ENCODE assay signal across 21 cellular contexts in the genomic region with DNA sequence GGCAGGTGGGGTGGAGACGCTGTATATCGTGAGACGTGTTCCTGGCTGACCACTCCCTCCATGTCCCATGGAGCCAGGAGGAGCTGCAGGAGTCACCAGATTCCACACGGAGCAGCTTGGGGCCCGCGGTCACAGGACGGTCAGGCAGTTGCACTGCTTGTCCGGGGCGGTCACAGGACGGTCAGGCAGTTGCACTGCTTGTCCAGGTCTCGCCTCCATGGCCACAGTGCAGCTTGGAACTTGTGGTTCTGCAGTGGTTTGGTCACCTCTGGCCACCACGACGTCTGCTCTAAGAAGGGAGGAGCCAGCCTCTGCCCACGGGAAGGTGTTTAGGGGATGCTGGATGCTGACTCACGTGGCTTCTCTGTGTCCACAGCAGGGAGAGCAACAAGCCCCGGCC. TPM values are rescaled to one million over a fixed set of nuclear protein-coding genes. Genes with fewer than 3 reads are reported as not detected.
DNase-seq lines count a peak whose midpoint lies in the region; ATAC-seq, FAIRE-seq and TF ChIP-seq lines count a peak whose summit lies in the region.
"Had no signal": no experiment of that assay in that cellular context is flagged by ENCODE, and none has a peak within 500 bp of the region (broad histone marks: within the 10 kb centered on the region; RNA-seq: fewer than 3 reads in every experiment).

No MANE protein-coding gene starts in this region.

- H3K9me3 ChIP-seq in A549 = no peaks in the 10 kb centered on the region
- no peaks in the 10 kb centered on the region for H3K9me3 ChIP-seq in HEK293 (ENCODE audit: control insufficient read depth, insufficient read depth, low read depth, low read length)
- H3K9me3 ChIP-seq in iPS-15b (ENCODE audit: control insufficient read depth, insufficient read depth, low read length) = no peaks in the 10 kb centered on the region
- H3K9me3 ChIP-seq in upper lobe of right lung = no peaks in the 10 kb centered on the region

- DNase-seq in A549 (ENCODE audit: low read depth in 1 of 2, low spot score in 1 of 2) (peak in 1 of 2 experiments; percentile 22), RWPE1 (ENCODE audit: low spot score) (no peak), NCI-H69 (lab: John Stamatoyannopoulos, UW) (no peak), upper lobe of right lung (no peak)
- DNase-seq: activated CD4-positive, CD25-positive, alpha-beta regulatory T cell; activated CD8-positive, alpha-beta memory T cell treated with anti-CD3 and anti-CD28 coated beads for 24 hours; activated T-cell treated with anti-CD3 and anti-CD28 coated beads, Interleukin-2, amount 50 U/mL, for 72 hours; GF-D8; H9; KG1; kidney glomerular epithelial cell; naive thymus-derived CD4-positive, alpha-beta T cell; NCI-H1092 treated with DMSO at 0.1 percent for 48 hours; NCI-H524 treated with DMSO at 0.1 percent for 48 hours; small intestine; substantia nigra had no signal

- WGBS in A549 (ENCODE audit: missing lambda C conversion rate) = 67% methylated on average over 2 of the region's 16 CpGs

- H3K36me3 ChIP-seq in HEK293 (ENCODE audit: control insufficient read depth in 2 of 2, insufficient read depth in 1 of 2, low read length in 2 of 2) = peaks cover 0 to 65% of the 10 kb centered on the region in 2 experiments; a peak in 2 of 3 replicates
- peaks cover 42% of the 10 kb centered on the region for H3K36me3 ChIP-seq in iPS-15b (ENCODE audit: control insufficient read depth, insufficient read depth, low read length)
- peaks cover 13% of the 10 kb centered on the region for H3K36me3 ChIP-seq in upper lobe of right lung

- H3K4me3 ChIP-seq in A549 = no peak overlapping the region
- H3K4me3 ChIP-seq in HEK293 (ENCODE audit: low read depth, low read length) = no peak overlapping the region
- H3K4me3 ChIP-seq in iPS-15b (ENCODE audit: low read depth, low read length) = no peak overlapping the region
- H3K4me3 ChIP-seq in upper lobe of right lung = no peak overlapping the region
- H3K4me3 ChIP-seq: hepatocyte had no signal

- H3K4me1 ChIP-seq in A549 = peaks cover 16% of the 10 kb centered on the region
- H3K4me1 ChIP-seq in HEK293 (ENCODE audit: control insufficient read depth, insufficient read depth, low read length) = no peaks in the 10 kb centered on the region
- no peaks in the 10 kb centered on the region for H3K4me1 ChIP-seq in iPS-15b (ENCODE audit: control insufficient read depth, insufficient read depth, low read length)
- H3K4me1 ChIP-seq in upper lobe of right lung = peaks cover 11% of the 10 kb centered on the region

- H3K4me2 ChIP-seq in A549 = no peak overlapping the region
- H3K4me2 ChIP-seq: hepatocyte had no signal

- ATAC-seq in A549 (peak; percentile 38 to 44; a peak in 3 of 6 replicates), HG03108 (IDR thresholded peaks at IDR 0.05; ENCODE audit: unreplicated experiment) (no peak), GM18867 (IDR thresholded peaks at IDR 0.05; ENCODE audit: unreplicated experiment) (no peak), upper lobe of right lung (no peak)
- ATAC-seq: activated T-cell treated with anti-CD3 and anti-CD28 coated beads, Interleukin-2, amount 50 U/mL, for 72 hours; naive thymus-derived CD4-positive, alpha-beta T cell had no signal

- TF ChIP-seq EP300 in A549 (IDR thresholded peaks at IDR 0.05) = no peak

- H3K27me3 ChIP-seq in iPS-15b (ENCODE audit: control insufficient read depth, insufficient read depth, low read length) = no peaks in the 10 kb centered on the region
- no peaks in the 10 kb centered on the region for H3K27me3 ChIP-seq in upper lobe of right lung
- H3K27me3 ChIP-seq: hepatocyte had no signal

- TF ChIP-seq CTCF in A549 (IDR thresholded peaks at IDR 0.05) (no peak), HEK293 (tag by site-specific recombination; IDR thresholded peaks at IDR 0.05) (no peak), RWPE1 (conservative IDR thresholded peaks at IDR 0.05; ENCODE audit: low read depth) (no peak), upper lobe of right lung (IDR thresholded peaks at IDR 0.05) (no peak)

- POLR2A ChIA-PET in A549 (lab: Yijun Ruan, JAX) = no interaction called here
- POLR2A ChIA-PET in HEK293 (lab: Yijun Ruan, JAX) = interaction anchor here (0.7 kb wide), 1 partner anchor 168 kb away, joined by 7 read pairs; no protein-coding TSS in a partner anchor
- POLR2A ChIA-PET in RWPE1 (lab: Yijun Ruan, JAX; ENCODE audit: low non-redundant PET) = no interaction called here

- no peak for TF ChIP-seq RAD21 in A549 (conservative IDR thresholded peaks at IDR 0.05 in 1 of 2, IDR thresholded peaks at IDR 0.05 in 1 of 2)

- CTCF ChIA-PET in A549 (lab: Yijun Ruan, JAX) (interaction anchor here (0.9 to 8.3 kb wide), 5 partner anchors 10 to 167 kb away, joined by 3 to 47 read pairs (median 4); no protein-coding TSS in a partner anchor), HEK293 (lab: Yijun Ruan, JAX) (interaction anchor here (0.6 to 3.6 kb wide), 6 partner anchors 23 to 165 kb away, joined by 3 to 11 read pairs (median 4); a partner anchor contains a TSS), RWPE1 (lab: Yijun Ruan, JAX) (interaction anchor here (0.6 kb wide), 1 partner anchor 240 kb away, joined by 3 read pairs; no protein-coding TSS in a partner anchor)

- H3K27ac ChIP-seq in A549 = peak overlapping the region; percentile 14 to 66; a peak in 3 of 6 replicates
- H3K27ac ChIP-seq in HEK293 (ENCODE audit: extremely low read depth, low read depth, low read length) = no peak overlapping the region
- H3K27ac ChIP-seq in RWPE1 = peak overlapping the region; percentile 26
- no peak overlapping the region for H3K27ac ChIP-seq in upper lobe of right lung
- H3K27ac ChIP-seq: hepatocyte had no signal

- TF ChIP-seq POLR2A in A549 (IDR thresholded peaks at IDR 0.05; ENCODE audit: low read length) = no peak

- FAIRE-seq in A549 (lab: Jason Lieb, UNC) = no peak
- FAIRE-seq: small intestine had no signal

- intact Hi-C loops in upper lobe of right lung (cut with DNase I) = no loop called here

- H3K9ac ChIP-seq in iPS-15b (ENCODE audit: low read depth, low read length) = peak overlapping the region; percentile 37

TF ChIP-seq in A549, 52 proteins besides CTCF, POLR2A, EP300 and RAD21 (continues in another document):
- TF ChIP-seq, protein P1, sequence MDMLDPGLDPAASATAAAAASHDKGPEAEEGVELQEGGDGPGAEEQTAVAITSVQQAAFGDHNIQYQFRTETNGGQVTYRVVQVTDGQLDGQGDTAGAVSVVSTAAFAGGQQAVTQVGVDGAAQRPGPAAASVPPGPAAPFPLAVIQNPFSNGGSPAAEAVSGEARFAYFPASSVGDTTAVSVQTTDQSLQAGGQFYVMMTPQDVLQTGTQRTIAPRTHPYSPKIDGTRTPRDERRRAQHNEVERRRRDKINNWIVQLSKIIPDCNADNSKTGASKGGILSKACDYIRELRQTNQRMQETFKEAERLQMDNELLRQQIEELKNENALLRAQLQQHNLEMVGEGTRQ (IDR thresholded peaks at IDR 0.05) = no peak
- TF ChIP-seq FOSL2 (IDR thresholded peaks at IDR 0.05) (no peak), FOSL2 (CRISPR knock-in tag; IDR thresholded peaks at IDR 0.05) (no peak), EHF (CRISPR knock-in tag; IDR thresholded peaks at IDR 0.05) (no peak), FOSB (CRISPR knock-in tag; IDR thresholded peaks at IDR 0.05) (no peak), NR3C1 (IDR thresholded peaks at IDR 0.05) (no peak), TP53 (CRISPR knock-in tag; IDR thresholded peaks at IDR 0.05) (no peak), HOXB13 (CRISPR knock-in tag; IDR thresholded peaks at IDR 0.05; ENCODE audit: low read depth) (no peak), PHF8 (IDR thresholded peaks at IDR 0.05; ENCODE audit: borderline replicate concordance, low read depth) (no peak), KDM5A (IDR thresholded peaks at IDR 0.05) (no peak)
- TF ChIP-seq, protein P2, sequence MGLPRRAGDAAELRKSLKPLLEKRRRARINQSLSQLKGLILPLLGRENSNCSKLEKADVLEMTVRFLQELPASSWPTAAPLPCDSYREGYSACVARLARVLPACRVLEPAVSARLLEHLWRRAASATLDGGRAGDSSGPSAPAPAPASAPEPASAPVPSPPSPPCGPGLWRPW (IDR thresholded peaks at IDR 0.05) = no peak

TF ChIP-seq in HEK293, 187 proteins besides CTCF, POLR2A, EP300 and RAD21 (continues in another document):
- TF ChIP-seq SP2 (tag by site-specific recombination; IDR thresholded peaks at IDR 0.05) = no peak
- TF ChIP-seq, protein P3, sequence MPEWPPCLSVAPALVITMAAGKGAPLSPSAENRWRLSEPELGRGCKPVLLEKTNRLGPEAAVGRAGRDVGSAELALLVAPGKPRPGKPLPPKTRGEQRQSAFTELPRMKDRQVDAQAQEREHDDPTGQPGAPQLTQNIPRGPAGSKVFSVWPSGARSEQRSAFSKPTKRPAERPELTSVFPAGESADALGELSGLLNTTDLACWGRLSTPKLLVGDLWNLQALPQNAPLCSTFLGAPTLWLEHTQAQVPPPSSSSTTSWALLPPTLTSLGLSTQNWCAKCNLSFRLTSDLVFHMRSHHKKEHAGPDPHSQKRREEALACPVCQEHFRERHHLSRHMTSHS (tag by site-specific recombination; IDR thresholded peaks at IDR 0.05) = no peak
- no peak for TF ChIP-seq GLIS2 (tag by site-specific recombination; IDR thresholded peaks at IDR 0.05)
- no peak for TF ChIP-seq ZNF843 (tag by site-specific recombination; IDR thresholded peaks at IDR 0.05)
- TF ChIP-seq EGR2 (tag by site-specific recombination; IDR thresholded peaks at IDR 0.05; ENCODE audit: low read depth) = 0 out of 2 replicates have a peak, but pooled peaks have one; percentile 8
- TF ChIP-seq ZNF560 (tag by site-specific recombination; IDR thresholded peaks at IDR 0.05; ENCODE audit: borderline replicate concordance) = no peak
- TF ChIP-seq ZNF335 (tag by site-specific recombination; conservative IDR thresholded peaks at IDR 0.05) = no peak
- TF ChIP-seq ZNF785 (tag by site-specific recombination; IDR thresholded peaks at IDR 0.05) = no peak
- no peak for TF ChIP-seq TCF7L2 (IDR thresholded peaks at IDR 0.05; ENCODE audit: borderline replicate concordance, low read depth, low read length)
- TF ChIP-seq ZNF510 (tag by site-specific recombination; IDR thresholded peaks at IDR 0.05; ENCODE audit: insufficient replicate concordance) = no peak
- TF ChIP-seq ZNF623 (tag by site-specific recombination; IDR thresholded peaks at IDR 0.05) = no peak

RNA-seq across cellular contexts. Expression of a gene that starts 33.0 kb away (rescaled TPM):
- polyA plus RNA-seq in A549 (2011; rRNA removed) (12.7 and 26.9 TPM in 2 replicates), A549 (2017; fragmentation: RNase III; extraction: RNeasy Plus Mini Kit Qiagen cat#74134 plus additional on column Dnase treatment) (40.4 to 43.1 TPM (median 40.6 TPM) in 3 replicates)
- polyA plus RNA-seq in A549 (2012; cell fraction: cytosol; rRNA removed) = 46.9 and 53.8 TPM in 2 replicates
- polyA plus RNA-seq in A549 (2012; cell fraction: nucleus; rRNA removed) = 34.0 and 36.1 TPM in 2 replicates
- 6.0 and 9.4 TPM in 2 replicates for polyA minus RNA-seq in A549 (2011; rRNA and poly(A)+ RNA removed)
- total RNA-seq in upper lobe of right lung = 22.8 TPM

RNA-seq across cellular contexts. Expression of a gene that starts 52.1 kb away (rescaled TPM):
- polyA plus RNA-seq in A549 (2011; rRNA removed) = 0.59 and 0.62 TPM in 2 replicates
- 0.27 and 0.32 TPM in 2 replicates for polyA plus RNA-seq in A549 (2012; cell fraction: cytosol; rRNA removed)
- polyA plus RNA-seq in A549 (2012; cell fraction: nucleus; rRNA removed) = 0.65 and 1.1 TPM in 2 replicates
- polyA plus RNA-seq in A549 (2017; fragmentation: RNase III; extraction: RNeasy Plus Mini Kit Qiagen cat#74134 plus additional on column Dnase treatment) = 0.34 to 0.54 TPM (median 0.46 TPM) in 3 replicates
- polyA minus RNA-seq in A549 (2011; rRNA and poly(A)+ RNA removed) = 0.29 and 1.1 TPM in 2 replicates
- total RNA-seq in upper lobe of right lung = 370 TPM

Comparison
In these comparisons a context has a peak if more than half of its experiments do, and no peak if none do; other contexts are left out.
1. ATAC-seq: peak in A549 (2 of 2); none in HG03108 (single experiment), GM18867 (single experiment) and upper lobe of right lung (single experiment).
2. H3K27ac ChIP-seq: peak in A549 (2 of 2) and RWPE1 (single experiment); none in HEK293 (single experiment) and upper lobe of right lung (single experiment).